ENCODE assay signal across 12 cellular contexts in genomic region chr1:168365719-168366474, GRCh38.
DNase-seq lines count a peak whose midpoint lies in the region; ATAC-seq, FAIRE-seq and TF ChIP-seq lines count a peak whose summit lies in the region.
"Had no signal": no experiment of that assay in that cellular context is flagged by ENCODE, and none has a peak within 500 bp of the region (broad histone marks: within the 10 kb centered on the region; RNA-seq: fewer than 3 reads in every experiment).

No MANE protein-coding gene starts in this region.

- ATAC-seq in DND-41 (ENCODE audit: insufficient read depth, low read depth) (0 out of 3 replicates have a peak, but pooled peaks have one; percentile 42), GM18520 (IDR thresholded peaks at IDR 0.05; ENCODE audit: unreplicated experiment) (no peak)
- ATAC-seq: sciatic nerve had no signal

- H2AFZ ChIP-seq in DND-41 (ENCODE audit: low read depth, low read length): no peak overlapping the region

- TF ChIP-seq POLR2A in H54 (IDR thresholded peaks at IDR 0.05; ENCODE audit: low read depth, low read length): no peak

- no peak overlapping the region for H3K27ac ChIP-seq in DND-41 (ENCODE audit: low read length)
- H3K27ac ChIP-seq in VCaP: no peak overlapping the region
- no peak overlapping the region for H3K27ac ChIP-seq in liver (ENCODE audit: low read depth in 1 of 2, low read length in 2 of 2)

- TF ChIP-seq CTCF in DND-41 (IDR thresholded peaks at IDR 0.05; ENCODE audit: borderline replicate concordance, extremely low read depth, low read length, poor library complexity, severe bottlenecking) (peak; percentile 49), VCaP (conservative IDR thresholded peaks at IDR 0.05) (peak; percentile 67), liver (IDR thresholded peaks at IDR 0.05; ENCODE audit: low read depth, low read length, missing input control) (peak; percentile 45)

- H3K4me1 ChIP-seq in DND-41 (ENCODE audit: insufficient read depth, low read length) (no peaks in the 10 kb centered on the region), liver (ENCODE audit: control insufficient read depth in 4 of 4, insufficient read depth in 4 of 4, low read length in 3 of 4) (no peaks in the 10 kb centered on the region)

- H3K79me2 ChIP-seq in DND-41 (ENCODE audit: insufficient read depth, low read length): no peaks in the 10 kb centered on the region

- CTCF ChIA-PET in HEK293T (lab: Yijun Ruan, JAX): interaction anchor here (0.8 to 1.4 kb wide), 2 partner anchors 12 to 23 kb away, joined by 3 to 19 read pairs; no protein-coding TSS in a partner anchor

- H3K4me2 ChIP-seq in DND-41 (ENCODE audit: insufficient read depth, low read length): no peak overlapping the region

- POLR2A ChIA-PET in HEK293T (lab: Yijun Ruan, JAX): no interaction called here

- TF ChIP-seq RAD21 in liver (IDR thresholded peaks at IDR 0.05): peak; percentile 67 to 72

- no peaks in the 10 kb centered on the region for H4K20me1 ChIP-seq in DND-41 (ENCODE audit: insufficient read depth, low read length)

- no peak for FAIRE-seq in H54 (lab: Jason Lieb, UNC)
- FAIRE-seq: G401.6 had no signal

- H3K9ac ChIP-seq in DND-41 (ENCODE audit: low read depth, low read length) (no peak overlapping the region), liver (ENCODE audit: low read depth in 1 of 2, low read length in 2 of 2) (no peak overlapping the region)

- H3K4me3 ChIP-seq in DND-41 (ENCODE audit: low read depth in 1 of 2, low read length in 2 of 2) (no peak overlapping the region), liver (ENCODE audit: low read depth in 1 of 3, low read length in 3 of 3) (no peak overlapping the region)

- H3K27me3 ChIP-seq in DND-41 (ENCODE audit: insufficient read depth, low read length, poor library complexity) (no peaks in the 10 kb centered on the region), liver (ENCODE audit: control insufficient read depth in 4 of 4, insufficient read depth in 4 of 4, low read length in 3 of 4) (no peaks in the 10 kb centered on the region)

- WGBS in liver: 64% methylated on average over 9 of the region's 9 CpGs

- H3K9me3 ChIP-seq in DND-41 (ENCODE audit: insufficient read depth, low read length, severe bottlenecking) (no peaks in the 10 kb centered on the region), liver (ENCODE audit: control insufficient read depth in 4 of 4, low read length in 3 of 4) (no peaks in the 10 kb centered on the region)

- no peaks in the 10 kb centered on the region for H3K36me3 ChIP-seq in DND-41 (ENCODE audit: insufficient read depth, low read length)
- H3K36me3 ChIP-seq in liver (ENCODE audit: control insufficient read depth in 4 of 4, insufficient read depth in 3 of 4, low read depth in 1 of 4, low read length in 3 of 4): no peaks in the 10 kb centered on the region

- DNase-seq in DND-41: no peak
- no peak for DNase-seq in HEK293T (ENCODE audit: extremely low spot score)
- no peak for DNase-seq in NCI-H2171 treated with DMSO at 0.1 percent for 48 hours (lab: John Stamatoyannopoulos, UW)
- DNase-seq in stimulated activated CD4-positive, alpha-beta T cell treated with anti-CD3 and anti-CD28 coated beads, Interleukin-2, amount 100 ng/mL, for 48 hours: no peak
- no peak for DNase-seq in H54 (ENCODE audit: insufficient read length, low spot score)
- DNase-seq: activated CD8-positive, alpha-beta memory T cell treated with anti-CD3 and anti-CD28 coated beads, Interleukin-2, amount 50 U/mL, for 48 hours; NCI-H345 had no signal

TF ChIP-seq in HEK293T, 16 proteins besides CTCF, POLR2A, EP300 and RAD21:
- TF ChIP-seq, protein P1, sequence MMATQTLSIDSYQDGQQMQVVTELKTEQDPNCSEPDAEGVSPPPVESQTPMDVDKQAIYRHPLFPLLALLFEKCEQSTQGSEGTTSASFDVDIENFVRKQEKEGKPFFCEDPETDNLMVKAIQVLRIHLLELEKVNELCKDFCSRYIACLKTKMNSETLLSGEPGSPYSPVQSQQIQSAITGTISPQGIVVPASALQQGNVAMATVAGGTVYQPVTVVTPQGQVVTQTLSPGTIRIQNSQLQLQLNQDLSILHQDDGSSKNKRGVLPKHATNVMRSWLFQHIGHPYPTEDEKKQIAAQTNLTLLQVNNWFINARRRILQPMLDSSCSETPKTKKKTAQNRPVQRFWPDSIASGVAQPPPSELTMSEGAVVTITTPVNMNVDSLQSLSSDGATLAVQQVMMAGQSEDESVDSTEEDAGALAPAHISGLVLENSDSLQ (IDR thresholded peaks at IDR 0.05): peak; percentile 63
- TF ChIP-seq HDGF (IDR thresholded peaks at IDR 0.05; ENCODE audit: borderline replicate concordance) (no peak), FOXA1 (IDR thresholded peaks at IDR 0.05) (no peak), SP1 (IDR thresholded peaks at IDR 0.05) (no peak)

TF ChIP-seq in liver, 16 proteins besides CTCF, POLR2A, EP300 and RAD21:
- TF ChIP-seq, protein P2, sequence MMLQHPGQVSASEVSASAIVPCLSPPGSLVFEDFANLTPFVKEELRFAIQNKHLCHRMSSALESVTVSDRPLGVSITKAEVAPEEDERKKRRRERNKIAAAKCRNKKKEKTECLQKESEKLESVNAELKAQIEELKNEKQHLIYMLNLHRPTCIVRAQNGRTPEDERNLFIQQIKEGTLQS (IDR thresholded peaks at IDR 0.05): no peak
- TF ChIP-seq HNF4G (IDR thresholded peaks at IDR 0.05) (no peak), YY1 (IDR thresholded peaks at IDR 0.05) (no peak), TAF1 (conservative IDR thresholded peaks at IDR 0.05) (no peak), FOXA1 (IDR thresholded peaks at IDR 0.05) (no peak), SP1 (IDR thresholded peaks at IDR 0.05) (no peak), JUND (IDR thresholded peaks at IDR 0.05) (no peak), GABPA (IDR thresholded peaks at IDR 0.05 in 1 of 2, conservative IDR thresholded peaks at IDR 0.05 in 1 of 2) (no peak), HNF4A (conservative IDR thresholded peaks at IDR 0.05) (no peak), FOXA2 (IDR thresholded peaks at IDR 0.05) (no peak), RXRA (IDR thresholded peaks at IDR 0.05) (no peak), EGR1 (IDR thresholded peaks at IDR 0.05; ENCODE audit: low read depth in 2 of 2) (no peak), NR2F2 (IDR thresholded peaks at IDR 0.05) (no peak), MAX (IDR thresholded peaks at IDR 0.05) (no peak)
- TF ChIP-seq, protein P3, sequence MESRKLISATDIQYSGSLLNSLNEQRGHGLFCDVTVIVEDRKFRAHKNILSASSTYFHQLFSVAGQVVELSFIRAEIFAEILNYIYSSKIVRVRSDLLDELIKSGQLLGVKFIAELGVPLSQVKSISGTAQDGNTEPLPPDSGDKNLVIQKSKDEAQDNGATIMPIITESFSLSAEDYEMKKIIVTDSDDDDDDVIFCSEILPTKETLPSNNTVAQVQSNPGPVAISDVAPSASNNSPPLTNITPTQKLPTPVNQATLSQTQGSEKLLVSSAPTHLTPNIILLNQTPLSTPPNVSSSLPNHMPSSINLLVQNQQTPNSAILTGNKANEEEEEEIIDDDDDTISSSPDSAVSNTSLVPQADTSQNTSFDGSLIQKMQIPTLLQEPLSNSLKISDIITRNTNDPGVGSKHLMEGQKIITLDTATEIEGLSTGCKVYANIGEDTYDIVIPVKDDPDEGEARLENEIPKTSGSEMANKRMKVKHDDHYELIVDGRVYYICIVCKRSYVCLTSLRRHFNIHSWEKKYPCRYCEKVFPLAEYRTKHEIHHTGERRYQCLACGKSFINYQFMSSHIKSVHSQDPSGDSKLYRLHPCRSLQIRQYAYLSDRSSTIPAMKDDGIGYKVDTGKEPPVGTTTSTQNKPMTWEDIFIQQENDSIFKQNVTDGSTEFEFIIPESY (IDR thresholded peaks at IDR 0.05): no peak
- TF ChIP-seq, protein P4, sequence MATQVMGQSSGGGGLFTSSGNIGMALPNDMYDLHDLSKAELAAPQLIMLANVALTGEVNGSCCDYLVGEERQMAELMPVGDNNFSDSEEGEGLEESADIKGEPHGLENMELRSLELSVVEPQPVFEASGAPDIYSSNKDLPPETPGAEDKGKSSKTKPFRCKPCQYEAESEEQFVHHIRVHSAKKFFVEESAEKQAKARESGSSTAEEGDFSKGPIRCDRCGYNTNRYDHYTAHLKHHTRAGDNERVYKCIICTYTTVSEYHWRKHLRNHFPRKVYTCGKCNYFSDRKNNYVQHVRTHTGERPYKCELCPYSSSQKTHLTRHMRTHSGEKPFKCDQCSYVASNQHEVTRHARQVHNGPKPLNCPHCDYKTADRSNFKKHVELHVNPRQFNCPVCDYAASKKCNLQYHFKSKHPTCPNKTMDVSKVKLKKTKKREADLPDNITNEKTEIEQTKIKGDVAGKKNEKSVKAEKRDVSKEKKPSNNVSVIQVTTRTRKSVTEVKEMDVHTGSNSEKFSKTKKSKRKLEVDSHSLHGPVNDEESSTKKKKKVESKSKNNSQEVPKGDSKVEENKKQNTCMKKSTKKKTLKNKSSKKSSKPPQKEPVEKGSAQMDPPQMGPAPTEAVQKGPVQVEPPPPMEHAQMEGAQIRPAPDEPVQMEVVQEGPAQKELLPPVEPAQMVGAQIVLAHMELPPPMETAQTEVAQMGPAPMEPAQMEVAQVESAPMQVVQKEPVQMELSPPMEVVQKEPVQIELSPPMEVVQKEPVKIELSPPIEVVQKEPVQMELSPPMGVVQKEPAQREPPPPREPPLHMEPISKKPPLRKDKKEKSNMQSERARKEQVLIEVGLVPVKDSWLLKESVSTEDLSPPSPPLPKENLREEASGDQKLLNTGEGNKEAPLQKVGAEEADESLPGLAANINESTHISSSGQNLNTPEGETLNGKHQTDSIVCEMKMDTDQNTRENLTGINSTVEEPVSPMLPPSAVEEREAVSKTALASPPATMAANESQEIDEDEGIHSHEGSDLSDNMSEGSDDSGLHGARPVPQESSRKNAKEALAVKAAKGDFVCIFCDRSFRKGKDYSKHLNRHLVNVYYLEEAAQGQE (IDR thresholded peaks at IDR 0.05): no peak
